Comparison of ENCODE assay signal across 16 cellular contexts in the genomic region with DNA sequence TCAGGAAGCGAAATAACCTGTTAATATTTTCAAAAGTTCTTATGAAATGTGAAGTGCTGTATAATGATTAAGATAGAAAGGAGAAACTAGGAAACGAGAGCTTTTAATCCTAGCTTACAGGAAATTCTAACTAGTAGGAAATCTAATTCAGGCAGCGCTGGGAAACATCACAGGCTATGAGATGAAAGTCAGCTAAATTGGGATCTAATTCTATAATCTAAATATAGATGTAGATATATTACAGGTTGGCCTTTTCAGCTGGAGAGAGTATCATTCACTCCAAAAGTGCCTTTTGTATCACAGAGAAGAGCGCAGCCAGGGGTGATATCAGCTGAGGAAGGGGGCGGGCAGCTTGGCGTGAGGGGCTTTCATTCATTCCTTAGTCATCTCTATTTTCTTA.
"Had no signal": no experiment of that assay in that cellular context is flagged by ENCODE, and none has a peak within 500 bp of the region (broad histone marks: within the 10 kb centered on the region; RNA-seq: fewer than 3 reads in every experiment).

No MANE protein-coding gene starts in this region.

- H3K4me3 ChIP-seq: lung, stomach had no signal

- ATAC-seq: activated CD4-positive, alpha-beta T cell treated with anti-CD3 and anti-CD28 coated beads for 36 hours; activated CD8-positive, alpha-beta memory T cell treated with anti-CD3 and anti-CD28 coated beads, Interleukin-2, amount 10 ng/mL, durations not matched to agents 7 days and 5 days; effector memory CD8-positive, alpha-beta T cell; foreskin keratinocyte; left lobe of liver; natural killer cell treated with Interleukin-12 subunit alpha and Interleukin-12 subunit beta and Interleukin-15 and Interleukin-18, amount 100 ng/mL, for 72 hours had no signal

- DNase-seq: activated CD4-positive, alpha-beta memory T cell treated with anti-CD3 and anti-CD28 coated beads for 36 hours; activated CD4-positive, alpha-beta T cell treated with anti-CD3 and anti-CD28 coated beads for 36 hours; activated CD8-positive, alpha-beta memory T cell treated with anti-CD3 and anti-CD28 coated beads, Interleukin-2, amount 10 ng/mL, durations not matched to agents 7 days and 5 days; activated naive CD4-positive, alpha-beta T cell treated with Interleukin-2 at 50 U/mL for 16 hours; activated naive CD8-positive, alpha-beta T cell treated with anti-CD3 and anti-CD28 coated beads, Interleukin-2, amount 10 ng/mL, durations not matched to agents 7 days and 5 days; amygdala; effector memory CD8-positive, alpha-beta T cell; foreskin keratinocyte; glutamatergic neuron; hippocampal formation; stomach; trophoblast cell had no signal

- H3K9ac ChIP-seq: parathyroid adenoma had no signal

- H3K4me1 ChIP-seq: foreskin keratinocyte, parathyroid adenoma had no signal

- H3K9me3 ChIP-seq: stomach had no signal

- H3K27ac ChIP-seq: foreskin keratinocyte, parathyroid adenoma, stomach had no signal

- H3K27me3 ChIP-seq: foreskin keratinocyte, stomach had no signal
